ENCODE assay signal across 1 cellular context in the genomic region with DNA sequence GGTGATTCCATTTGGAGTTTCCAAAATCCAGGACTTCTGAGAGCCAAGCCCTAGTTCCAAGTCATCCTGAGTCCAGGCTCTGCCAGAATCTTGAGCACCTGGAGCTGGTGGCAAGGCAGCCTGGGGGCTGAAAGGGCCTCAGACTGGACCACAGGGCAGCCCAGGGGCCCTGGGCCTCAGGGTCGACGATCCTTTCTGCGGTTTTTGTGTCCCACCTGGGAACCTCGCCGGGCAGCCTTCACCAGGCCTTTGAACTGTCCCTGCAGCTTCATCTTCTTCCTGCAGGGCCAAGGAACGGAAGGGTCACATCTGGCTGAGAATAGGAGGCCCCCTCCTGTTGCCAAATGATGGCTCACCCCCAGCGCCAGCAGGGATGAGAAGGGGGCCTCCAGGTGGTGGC.
TF ChIP-seq lines count a peak whose summit lies in the region.

No MANE protein-coding gene starts in this region.

TF ChIP-seq in GM23338, 12 proteins besides CTCF, POLR2A, EP300 and RAD21 (continued from another document):
- no peak for TF ChIP-seq ETS1 (IDR thresholded peaks at IDR 0.05)
TF ChIP-seq in GM23338: peak in this region for 0.
